Comparison of ENCODE assay signal across 1 cellular context in genomic region chr2:170973225-170973491, GRCh38.
TF ChIP-seq lines count a peak whose summit lies in the region.

No MANE protein-coding gene starts in this region.

TF ChIP-seq in GM23338, 12 proteins besides CTCF, POLR2A, EP300 and RAD21 (continued from another document):
- TF ChIP-seq ZNF462 (CRISPR knock-in tag; IDR thresholded peaks at IDR 0.05) = no peak
- TF ChIP-seq EZH2 (IDR thresholded peaks at IDR 0.05; ENCODE audit: low read depth, unreplicated experiment) = no peak
- no peak for TF ChIP-seq CREB1 (CRISPR knock-in tag; IDR thresholded peaks at IDR 0.05; ENCODE audit: low read depth)
